Comparison of ENCODE assay signal across 9 cellular contexts in the genomic region with DNA sequence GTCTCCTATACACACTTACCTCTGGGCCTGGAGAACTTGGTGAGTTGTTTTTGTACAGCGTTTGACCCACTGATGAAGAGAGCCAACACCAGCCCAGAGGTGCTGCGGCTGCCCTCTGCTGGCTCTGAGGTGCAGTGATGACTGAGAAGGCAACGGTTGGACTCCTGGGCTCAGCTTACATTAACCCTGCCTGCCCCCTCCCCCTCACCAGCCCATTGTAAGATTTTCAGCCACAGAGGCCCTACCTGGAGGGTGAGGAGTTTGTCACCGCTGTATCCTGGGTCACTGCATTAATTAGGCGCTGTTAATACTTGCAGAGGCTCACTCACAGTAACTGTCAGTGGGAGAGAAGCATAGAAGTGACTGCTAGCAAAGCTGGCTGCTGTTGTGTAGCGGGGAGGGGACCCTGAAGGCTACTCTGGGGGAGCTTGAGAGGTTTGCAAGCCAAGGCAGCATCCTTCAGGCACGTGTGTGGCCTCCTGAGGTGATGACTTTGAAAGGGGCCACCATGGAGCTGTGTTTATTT. TPM values are rescaled to one million over a fixed set of nuclear protein-coding genes. Genes with fewer than 3 reads are reported as not detected.
DNase-seq lines count a peak whose midpoint lies in the region; ATAC-seq lines count a peak whose summit lies in the region.
"Had no signal": no experiment of that assay in that cellular context is flagged by ENCODE, and none has a peak within 500 bp of the region (broad histone marks: within the 10 kb centered on the region; RNA-seq: fewer than 3 reads in every experiment).

No MANE protein-coding gene starts in this region.

- H3K36me3 Mint-ChIP-seq in CD4-positive, CD25-positive, alpha-beta regulatory T cell = no peaks in the 10 kb centered on the region
- H3K36me3 Mint-ChIP-seq in central memory CD8-positive, alpha-beta T cell (ENCODE audit: insufficient read depth) = no peaks in the 10 kb centered on the region
- H3K36me3 Mint-ChIP-seq: IgD-negative memory B cell had no signal

- no peak overlapping the region for H3K27ac ChIP-seq in CD4-positive, CD25-positive, alpha-beta regulatory T cell (ENCODE audit: insufficient read depth, low read length, poor library complexity, severe bottlenecking)

- no peak overlapping the region for H3K27ac Mint-ChIP-seq in CD4-positive, CD25-positive, alpha-beta regulatory T cell
- no peak overlapping the region for H3K27ac Mint-ChIP-seq in central memory CD8-positive, alpha-beta T cell (ENCODE audit: low read depth)
- H3K27ac Mint-ChIP-seq: IgD-negative memory B cell had no signal

- H3K9me3 Mint-ChIP-seq in CD4-positive, CD25-positive, alpha-beta regulatory T cell = peaks cover 0 to 7% (median 0%) of the 10 kb centered on the region in 7 donors
- no peaks in the 10 kb centered on the region for H3K9me3 Mint-ChIP-seq in central memory CD8-positive, alpha-beta T cell

- peak; percentile 72 to 80 for ATAC-seq in CD4-positive, CD25-positive, alpha-beta regulatory T cell (ENCODE audit: low read depth in 2 of 2)
- peak; percentile 74 for ATAC-seq in GM21390 (IDR thresholded peaks at IDR 0.05; ENCODE audit: unreplicated experiment)
- ATAC-seq in central memory CD8-positive, alpha-beta T cell (replicated peaks; ENCODE audit: extremely low read depth, poor library complexity, severe bottlenecking) = peak; percentile 62
- peak; percentile 89 for ATAC-seq in left colon
- no peak for ATAC-seq in HG03442 (IDR thresholded peaks at IDR 0.05; ENCODE audit: unreplicated experiment)

- H3K27me3 ChIP-seq in CD4-positive, CD25-positive, alpha-beta regulatory T cell (ENCODE audit: control insufficient read depth, insufficient read depth, low read length) = no peaks in the 10 kb centered on the region

- H3K9me3 ChIP-seq in CD4-positive, CD25-positive, alpha-beta regulatory T cell (ENCODE audit: control insufficient read depth in 2 of 2, low read length in 2 of 2) = no peaks in the 10 kb centered on the region

- intact Hi-C loops in left colon (cut with DNase I, micrococcal nuclease) = loop anchor here in 1 of 2 donors (2.0 kb wide), 1 partner anchor 91 kb away; no protein-coding TSS in a partner anchor

- DNase-seq in CD4-positive, CD25-positive, alpha-beta regulatory T cell = peak; percentile 16 to 68 (median 44)
- DNase-seq in NCI-H146 (lab: John Stamatoyannopoulos, UW) (peak; percentile 68), left colon (peak in 1 of 2 donors; percentile 57)
- peak; percentile 24 to 45 (median 36) for DNase-seq in activated CD4-positive, CD25-positive, alpha-beta regulatory T cell (lab: John Stamatoyannopoulos, UW)
- no peak for DNase-seq in central memory CD8-positive, alpha-beta T cell (ENCODE audit: low spot score in 2 of 2)
- peak; percentile 59 to 64 for DNase-seq in stimulated activated CD4-positive, alpha-beta T cell treated with anti-CD3 and anti-CD28 coated beads, Interleukin-4, amount 100 ng/mL, for 4 hours

- peaks cover 0 to 4% (median 2%) of the 10 kb centered on the region in 4 donors for H3K4me1 Mint-ChIP-seq in CD4-positive, CD25-positive, alpha-beta regulatory T cell
- H3K4me1 Mint-ChIP-seq in central memory CD8-positive, alpha-beta T cell = no peaks in the 10 kb centered on the region

- H3K4me3 Mint-ChIP-seq in CD4-positive, CD25-positive, alpha-beta regulatory T cell = no peak overlapping the region
- H3K4me3 Mint-ChIP-seq in central memory CD8-positive, alpha-beta T cell = no peak overlapping the region

- H3K4me1 ChIP-seq in CD4-positive, CD25-positive, alpha-beta regulatory T cell (ENCODE audit: control insufficient read depth, insufficient read depth, low read length, poor library complexity, severe bottlenecking) = no peaks in the 10 kb centered on the region

- H3K36me3 ChIP-seq in CD4-positive, CD25-positive, alpha-beta regulatory T cell (ENCODE audit: control insufficient read depth, insufficient read depth, low read length) = no peaks in the 10 kb centered on the region

- no peak overlapping the region for H3K4me3 ChIP-seq in CD4-positive, CD25-positive, alpha-beta regulatory T cell (ENCODE audit: low read depth, low read length)

- no peaks in the 10 kb centered on the region for H3K27me3 Mint-ChIP-seq in CD4-positive, CD25-positive, alpha-beta regulatory T cell
- H3K27me3 Mint-ChIP-seq in central memory CD8-positive, alpha-beta T cell = no peaks in the 10 kb centered on the region
- H3K27me3 Mint-ChIP-seq: IgD-negative memory B cell had no signal

RNA-seq across cellular contexts. Expression of a gene that starts 18.9 kb away (rescaled TPM):
- total RNA-seq in CD4-positive, CD25-positive, alpha-beta regulatory T cell = not detected
- polyA plus RNA-seq in CD4-positive, CD25-positive, alpha-beta regulatory T cell = not detected
- total RNA-seq in left colon = not detected
- polyA plus RNA-seq: IgD-negative memory B cell had no signal

RNA-seq across cellular contexts. Expression of a gene that starts 30.6 kb away (rescaled TPM):
- not detected for total RNA-seq in CD4-positive, CD25-positive, alpha-beta regulatory T cell
- polyA plus RNA-seq in CD4-positive, CD25-positive, alpha-beta regulatory T cell = not detected
- under 1 TPM in 1 of 2 donors, not detected in 1; 0.15 TPM for total RNA-seq in left colon
- polyA plus RNA-seq: IgD-negative memory B cell had no signal

RNA-seq across cellular contexts. Expression of a gene that starts 35.9 kb away (rescaled TPM):
- total RNA-seq in CD4-positive, CD25-positive, alpha-beta regulatory T cell = not detected
- not detected for polyA plus RNA-seq in CD4-positive, CD25-positive, alpha-beta regulatory T cell
- total RNA-seq in left colon = not detected
- polyA plus RNA-seq: IgD-negative memory B cell had no signal

RNA-seq across cellular contexts. Expression of a gene that starts 54.9 kb away (rescaled TPM):
- 1.4 TPM for total RNA-seq in CD4-positive, CD25-positive, alpha-beta regulatory T cell
- polyA plus RNA-seq in CD4-positive, CD25-positive, alpha-beta regulatory T cell = 1 to 10 TPM in 3 of 4 donors, under 1 TPM in 1; 0.22 to 2.2 (median 2.0) TPM
- 1 to 10 TPM; 1.8 to 2.4 TPM for total RNA-seq in left colon

RNA-seq across cellular contexts. Expression of a gene that starts 55.4 kb away (rescaled TPM):
- 59.6 TPM for total RNA-seq in CD4-positive, CD25-positive, alpha-beta regulatory T cell
- 10 to 100 TPM; 26.7 to 44.5 (median 34.8) TPM for polyA plus RNA-seq in CD4-positive, CD25-positive, alpha-beta regulatory T cell
- total RNA-seq in left colon = 10 to 100 TPM; 38.9 to 42.3 TPM

Comparison
In these comparisons a context has a peak if more than half of its experiments do, and no peak if none do; other contexts are left out.
1. DNase-seq: peak in CD4-positive, CD25-positive, alpha-beta regulatory T cell (3 of 3), NCI-H146 (single experiment), activated CD4-positive, CD25-positive, alpha-beta regulatory T cell (4 of 4) and stimulated activated CD4-positive, alpha-beta T cell treated with anti-CD3 and anti-CD28 coated beads, Interleukin-4, amount 100 ng/mL, for 4 hours (2 of 2); none in central memory CD8-positive, alpha-beta T cell (0 of 2).